In genomic region chr15:62059818-62060115, GRCh38 we compare ENCODE assay signal across 8 cellular contexts. TPM values are rescaled to one million over a fixed set of nuclear protein-coding genes. Genes with fewer than 3 reads are reported as not detected.
A peak's percentile ranks its signal among the peaks of the same experiment; 100 is the strongest.
DNase-seq lines count a peak whose midpoint lies in the region; ATAC-seq and TF ChIP-seq lines count a peak whose summit lies in the region.

No MANE protein-coding gene starts in this region.

- CTCF ChIA-PET in Caco-2 (lab: Charles Lee), result interaction anchor here (0.7 to 1.6 kb wide), 8 partner anchors 9 to 247 kb away, joined by 3 to 11 read pairs (median 4); partner anchors contain the start of gene C2CD4B

- POLR2A ChIA-PET in Caco-2 (lab: Charles Lee), result no interaction called here

- 0% methylated on average over 19 of the region's 19 CpGs for WGBS in heart right ventricle, 2 donors

- H3K27me3 Mint-ChIP-seq in Caco-2 (ENCODE audit: insufficient read depth, unreplicated experiment), result peaks cover 3% of the 10 kb centered on the region
- no peaks in the 10 kb centered on the region for H3K27me3 Mint-ChIP-seq in activated naive CD8-positive, alpha-beta T cell

- H3K36me3 ChIP-seq in Caco-2 (ENCODE audit: control insufficient read depth, insufficient read depth, low read length), result no peaks in the 10 kb centered on the region
- peaks cover 0 to 3% (median 0%) of the 10 kb centered on the region in 9 donors for H3K36me3 ChIP-seq in heart right ventricle

- TF ChIP-seq CTCF in Caco-2 (IDR thresholded peaks at IDR 0.05; ENCODE audit: insufficient read depth in 1 of 2, low read depth in 1 of 2, low read length in 1 of 2, severe bottlenecking in 1 of 2, unreplicated experiment in 1 of 2) (no peak), heart right ventricle (IDR thresholded peaks at IDR 0.05) (no peak)

- H3K4me3 ChIP-seq in Caco-2 (ENCODE audit: low read depth, low read length) (peak overlapping the region; percentile 85), heart right ventricle (peak overlapping the region; percentile 62 to 98 (median 89))

- intact Hi-C loops in Caco-2 (cut with micrococcal nuclease; ENCODE audit: unreplicated experiment) (loop anchor here (1.0 kb wide), 1 partner anchor 9 kb away; no protein-coding TSS in a partner anchor), heart right ventricle (cut with DNase I) (loop anchor here in 3 of 10 donors (5.0 to 10.0 kb wide), 3 partner anchors 58 to 195 kb away; no protein-coding TSS in a partner anchor)

- BruUV-seq in Caco-2 (replicated peaks; lab: Mats Ljungman, UMichigan), result no TSS peak

- peak; percentile 60 to 68 for DNase-seq in Caco-2
- DNase-seq in HT-29 (ENCODE audit: low spot score), result peak; percentile 62
- DNase-seq in heart right ventricle, result peak; percentile 48 to 53
- peak; percentile 33 for DNase-seq in putamen (ENCODE audit: low spot score)
- no peak for DNase-seq in NCI-H1436 treated with DMSO at 0.1 percent for 48 hours (lab: John Stamatoyannopoulos, UW)

- H3K9me3 Mint-ChIP-seq in Caco-2 (ENCODE audit: unreplicated experiment), result no peaks in the 10 kb centered on the region
- no peaks in the 10 kb centered on the region for H3K9me3 Mint-ChIP-seq in activated naive CD8-positive, alpha-beta T cell (ENCODE audit: low read depth)

- ATAC-seq in GM21423 (IDR thresholded peaks at IDR 0.05; ENCODE audit: unreplicated experiment), result peak; percentile 71
- ATAC-seq in SK-N-SH treated with all-trans-retinoic acid at 6 μM for 48 hours, result peak; percentile 79
- peak; percentile 47 to 79 (median 61) for ATAC-seq in heart right ventricle

- peak overlapping the region; percentile 87 for H3K4me3 Mint-ChIP-seq in Caco-2 (ENCODE audit: unreplicated experiment)
- H3K4me3 Mint-ChIP-seq in activated naive CD8-positive, alpha-beta T cell, result peak overlapping the region; percentile 98

- H3K27me3 ChIP-seq in Caco-2 (replicated peaks; ENCODE audit: control insufficient read depth, insufficient read depth, low read length) (no peaks in the 10 kb centered on the region), heart right ventricle (no peaks in the 10 kb centered on the region)

- H3K9me3 ChIP-seq in Caco-2 (no peaks in the 10 kb centered on the region), heart right ventricle (no peaks in the 10 kb centered on the region)

- H3K36me3 Mint-ChIP-seq in Caco-2 (ENCODE audit: insufficient read depth, unreplicated experiment), result no peaks in the 10 kb centered on the region
- no peaks in the 10 kb centered on the region for H3K36me3 Mint-ChIP-seq in activated naive CD8-positive, alpha-beta T cell

- H3K4me1 ChIP-seq in Caco-2, result peaks cover 7% of the 10 kb centered on the region; the same call in 1 of the 2 replicates
- peaks cover 0 to 43% (median 20%) of the 10 kb centered on the region in 9 donors for H3K4me1 ChIP-seq in heart right ventricle

- peak overlapping the region; percentile 66 to 96 (median 93) for H3K27ac ChIP-seq in heart right ventricle

- H3K4me1 Mint-ChIP-seq in Caco-2 (ENCODE audit: low read depth, unreplicated experiment), result peaks cover 14% of the 10 kb centered on the region
- peaks cover 51% of the 10 kb centered on the region for H3K4me1 Mint-ChIP-seq in activated naive CD8-positive, alpha-beta T cell (ENCODE audit: low read depth)

- peak overlapping the region; percentile 92 for H3K27ac Mint-ChIP-seq in Caco-2 (ENCODE audit: unreplicated experiment)
- peak overlapping the region; percentile 95 for H3K27ac Mint-ChIP-seq in activated naive CD8-positive, alpha-beta T cell

TF ChIP-seq in SK-N-SH treated with all-trans-retinoic acid at 6 μM for 48 hours, 23 proteins besides CTCF, POLR2A, EP300 and RAD21:
- TF ChIP-seq ZNF70 (CRISPR knock-in tag; IDR thresholded peaks at IDR 0.05) (no peak), GLIS3 (CRISPR knock-in tag; IDR thresholded peaks at IDR 0.05) (no peak), RARB (CRISPR knock-in tag; IDR thresholded peaks at IDR 0.05) (no peak), ESRRG (CRISPR knock-in tag; IDR thresholded peaks at IDR 0.05) (no peak), CREB5 (CRISPR knock-in tag; IDR thresholded peaks at IDR 0.05; ENCODE audit: low read depth) (no peak), ZNF565 (CRISPR knock-in tag; conservative IDR thresholded peaks at IDR 0.05; ENCODE audit: low read depth) (no peak), ZFP30 (CRISPR knock-in tag; IDR thresholded peaks at IDR 0.05) (no peak), PATZ1 (CRISPR knock-in tag; IDR thresholded peaks at IDR 0.05; ENCODE audit: borderline replicate concordance) (no peak), CSRNP3 (CRISPR knock-in tag; IDR thresholded peaks at IDR 0.05) (no peak), TSHZ2 (CRISPR knock-in tag; IDR thresholded peaks at IDR 0.05) (no peak), CSDC2 (CRISPR knock-in tag; IDR thresholded peaks at IDR 0.05) (no peak), ZC3H10 (CRISPR knock-in tag; IDR thresholded peaks at IDR 0.05) (no peak), ZNF8 (CRISPR knock-in tag; IDR thresholded peaks at IDR 0.05) (no peak), SNAI2 (CRISPR knock-in tag; IDR thresholded peaks at IDR 0.05) (no peak)

RNA-seq across cellular contexts. Expression of gene VPS13C, which starts 0.5 kb away (rescaled TPM):
- 42.4 and 44.0 TPM in 2 replicates for total RNA-seq in Caco-2 (2022)
- total RNA-seq in HT-29 (2014; rRNA removed; shearing (Covaris generic)), result 7.7 and 12.7 TPM in 2 replicates
- total RNA-seq in heart right ventricle, result 10 to 100 TPM; 28.5 to 59.0 (median 43.4) TPM
- polyA plus RNA-seq in heart right ventricle, result 10 to 100 TPM in 1 of 2 donors, 1 to 10 TPM in 1; 7.3 to 25.9 TPM

RNA-seq across cellular contexts. Expression of gene C2CD4A, which starts 7.0 kb away (rescaled TPM):
- 0.11 and 0.19 TPM in 2 replicates for total RNA-seq in Caco-2 (2022)
- 0.10 and 0.58 TPM in 2 replicates for total RNA-seq in HT-29 (2014; rRNA removed; shearing (Covaris generic))
- under 1 TPM in 1 of 10 donors, not detected in 9; 0.25 TPM for total RNA-seq in heart right ventricle
- under 1 TPM in 1 of 2 donors, not detected in 1; 0.01 TPM for polyA plus RNA-seq in heart right ventricle
